In genomic region chr2:26785431-26786206, GRCh38 we compare ENCODE assay signal across 8 cellular contexts. TPM values are rescaled to one million over a fixed set of nuclear protein-coding genes. Genes with fewer than 3 reads are reported as not detected.
DNase-seq lines count a peak whose midpoint lies in the region; TF ChIP-seq lines count a peak whose summit lies in the region.

TSS of gene CENPA (plus strand) at chr2:26786056. CDS start at chr2:26786197, 141 bp downstream.

- H3K9me3 Mint-ChIP-seq in nephron, result peaks cover 11% of the 10 kb centered on the region
- H3K9me3 Mint-ChIP-seq in stimulated activated naive CD8-positive, alpha-beta T cell treated with anti-CD3 and anti-CD28 coated beads, Interleukin-15, Interleukin-2, amounts not matched to agents 100 ng/mL and 50 ng/mL, for 24 hours, result no peaks in the 10 kb centered on the region

- H3K4me1 Mint-ChIP-seq in nephron, result peaks cover 21% of the 10 kb centered on the region
- peaks cover 19% of the 10 kb centered on the region for H3K4me1 Mint-ChIP-seq in stimulated activated naive CD8-positive, alpha-beta T cell treated with anti-CD3 and anti-CD28 coated beads, Interleukin-15, Interleukin-2, amounts not matched to agents 100 ng/mL and 50 ng/mL, for 24 hours (ENCODE audit: low read depth)

- peaks cover 29% of the 10 kb centered on the region for H3K36me3 Mint-ChIP-seq in nephron (ENCODE audit: low read depth)
- peaks cover 22% of the 10 kb centered on the region for H3K36me3 Mint-ChIP-seq in stimulated activated naive CD8-positive, alpha-beta T cell treated with anti-CD3 and anti-CD28 coated beads, Interleukin-15, Interleukin-2, amounts not matched to agents 100 ng/mL and 50 ng/mL, for 24 hours (ENCODE audit: low read depth)

- H3K36me3 ChIP-seq in H7 (replicated peaks; ENCODE audit: control insufficient read depth, insufficient read depth, low read length), result peaks cover 7% of the 10 kb centered on the region

- H3K27ac Mint-ChIP-seq in nephron, result peak within 1 kb of the TSS; percentile 45 to 92 (median 91)
- H3K27ac Mint-ChIP-seq in stimulated activated naive CD8-positive, alpha-beta T cell treated with anti-CD3 and anti-CD28 coated beads, Interleukin-15, Interleukin-2, amounts not matched to agents 100 ng/mL and 50 ng/mL, for 24 hours, result peak within 1 kb of the TSS; percentile 79

- H3K4me3 ChIP-seq in H7 (ENCODE audit: insufficient read depth, low read depth, low read length) (peak within 1 kb of the TSS; percentile 86), fibroblast of the aortic adventitia (ENCODE audit: low read depth, low read length) (peak within 1 kb of the TSS; percentile 78)

- H3K27me3 Mint-ChIP-seq in nephron (ENCODE audit: low read depth), result no peaks in the 10 kb centered on the region
- H3K27me3 Mint-ChIP-seq in stimulated activated naive CD8-positive, alpha-beta T cell treated with anti-CD3 and anti-CD28 coated beads, Interleukin-15, Interleukin-2, amounts not matched to agents 100 ng/mL and 50 ng/mL, for 24 hours, result peaks cover 13% of the 10 kb centered on the region

- TF ChIP-seq CTCF in fibroblast of the aortic adventitia (IDR thresholded peaks at IDR 0.05; ENCODE audit: insufficient read depth, low read length) (peak; percentile 28), nephron (IDR thresholded peaks at IDR 0.05; ENCODE audit: unreplicated experiment in 3 of 3) (peak; percentile 17 to 28 (median 21))

- no peaks in the 10 kb centered on the region for H3K27me3 ChIP-seq in H7 (ENCODE audit: control insufficient read depth, insufficient read depth, low read length)

- peak within 1 kb of the TSS; percentile 88 to 90 (median 90) for H3K4me3 Mint-ChIP-seq in nephron
- peak within 1 kb of the TSS; percentile 91 for H3K4me3 Mint-ChIP-seq in stimulated activated naive CD8-positive, alpha-beta T cell treated with anti-CD3 and anti-CD28 coated beads, Interleukin-15, Interleukin-2, amounts not matched to agents 100 ng/mL and 50 ng/mL, for 24 hours

- DNase-seq in ELR (ENCODE audit: low read depth) (peak; percentile 99), H7 (peak; percentile 100), M059J (ENCODE audit: low read depth) (peak; percentile 99), SHP77 (lab: John Stamatoyannopoulos, UW) (peak; percentile 96 to 99), fibroblast of the aortic adventitia (ENCODE audit: low read depth) (peak; percentile 100)
- DNase-seq in activated effector memory CD4-positive, alpha-beta T cell treated with Interleukin-2 at 50 U/mL for 16 hours, result peak; percentile 92

RNA-seq across cellular contexts. Expression of gene CENPA, which starts in this region (rescaled TPM):
- 34.0 and 38.2 TPM in 2 replicates for total RNA-seq in H7 (2014; rRNA removed; shearing (Covaris generic))
- total RNA-seq in M059J (2014; rRNA removed; shearing (Covaris generic)), result 22.0 and 33.3 TPM in 2 replicates
- total RNA-seq in fibroblast of the aortic adventitia (ENCODE audit: low replicate concordance), result 9.2 TPM in 1 of 2 replicates, not detected in the other

Comparison
In these comparisons a context has a peak if more than half of its experiments do, and no peak if none do; other contexts are left out.
1. Peak in every context shown above with its lines: DNase-seq and H3K4me3 ChIP-seq.